1 cellular context compared by ENCODE assay signal in the genomic region with DNA sequence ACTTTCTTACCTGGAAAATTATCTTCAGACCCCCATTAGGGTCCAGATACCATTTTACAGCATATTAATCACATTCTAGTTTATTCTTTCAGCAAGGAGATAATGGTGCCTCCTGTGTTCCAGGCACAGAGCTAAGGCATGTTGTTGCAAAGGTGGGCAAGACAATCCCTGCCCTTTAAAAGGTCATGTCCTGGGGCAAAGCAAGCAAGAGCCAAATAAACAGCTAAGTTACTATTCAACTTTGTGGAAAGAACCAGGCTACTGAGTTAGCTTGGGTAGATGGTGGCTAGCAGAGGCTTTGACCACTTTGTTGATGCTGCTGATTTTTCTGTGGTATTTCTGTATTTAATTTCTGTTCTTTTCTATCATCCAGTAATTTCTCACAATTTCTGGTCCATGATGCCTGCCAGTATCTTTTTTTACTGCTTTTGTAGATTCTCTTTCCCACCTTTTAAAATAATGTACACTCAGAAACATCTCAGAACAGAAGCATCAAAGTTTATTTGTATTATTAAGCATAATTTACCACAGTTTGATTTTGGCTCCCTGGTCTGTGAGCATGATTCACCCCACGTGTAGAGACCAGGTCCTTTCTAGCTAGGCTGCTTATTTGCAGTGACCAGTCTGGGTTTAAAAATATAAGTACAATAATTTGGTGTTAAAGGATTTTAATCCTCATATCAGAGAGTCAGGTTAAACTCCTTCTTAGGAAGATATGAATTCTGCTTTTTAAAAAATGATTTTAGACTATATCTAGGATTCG.
A peak's percentile ranks its signal among the peaks of the same experiment; 100 is the strongest.
TF ChIP-seq lines count a peak whose summit lies in the region.

No MANE protein-coding gene starts in this region.

TF ChIP-seq in HepG2, 621 proteins besides CTCF, POLR2A, EP300 and RAD21 (continued from another document and continues in another):
- TF ChIP-seq, protein P1, sequence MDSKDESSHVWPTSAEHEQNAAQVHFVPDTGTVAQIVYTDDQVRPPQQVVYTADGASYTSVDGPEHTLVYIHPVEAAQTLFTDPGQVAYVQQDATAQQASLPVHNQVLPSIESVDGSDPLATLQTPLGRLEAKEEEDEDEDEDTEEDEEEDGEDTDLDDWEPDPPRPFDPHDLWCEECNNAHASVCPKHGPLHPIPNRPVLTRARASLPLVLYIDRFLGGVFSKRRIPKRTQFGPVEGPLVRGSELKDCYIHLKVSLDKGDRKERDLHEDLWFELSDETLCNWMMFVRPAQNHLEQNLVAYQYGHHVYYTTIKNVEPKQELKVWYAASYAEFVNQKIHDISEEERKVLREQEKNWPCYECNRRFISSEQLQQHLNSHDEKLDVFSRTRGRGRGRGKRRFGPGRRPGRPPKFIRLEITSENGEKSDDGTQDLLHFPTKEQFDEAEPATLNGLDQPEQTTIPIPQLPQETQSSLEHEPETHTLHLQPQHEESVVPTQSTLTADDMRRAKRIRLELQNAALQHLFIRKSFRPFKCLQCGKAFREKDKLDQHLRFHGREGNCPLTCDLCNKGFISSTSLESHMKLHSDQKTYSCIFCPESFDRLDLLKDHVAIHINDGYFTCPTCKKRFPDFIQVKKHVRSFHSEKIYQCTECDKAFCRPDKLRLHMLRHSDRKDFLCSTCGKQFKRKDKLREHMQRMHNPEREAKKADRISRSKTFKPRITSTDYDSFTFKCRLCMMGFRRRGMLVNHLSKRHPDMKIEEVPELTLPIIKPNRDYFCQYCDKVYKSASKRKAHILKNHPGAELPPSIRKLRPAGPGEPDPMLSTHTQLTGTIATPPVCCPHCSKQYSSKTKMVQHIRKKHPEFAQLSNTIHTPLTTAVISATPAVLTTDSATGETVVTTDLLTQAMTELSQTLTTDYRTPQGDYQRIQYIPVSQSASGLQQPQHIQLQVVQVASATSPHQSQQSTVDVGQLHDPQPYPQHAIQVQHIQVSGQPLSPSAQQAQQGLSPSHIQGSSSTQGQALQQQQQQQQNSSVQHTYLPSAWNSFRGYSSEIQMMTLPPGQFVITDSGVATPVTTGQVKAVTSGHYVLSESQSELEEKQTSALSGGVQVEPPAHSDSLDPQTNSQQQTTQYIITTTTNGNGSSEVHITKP (CRISPR knock-in tag; IDR thresholded peaks at IDR 0.05; ENCODE audit: low read depth), result no peak
- no peak for TF ChIP-seq ZNF432 (CRISPR knock-in tag; IDR thresholded peaks at IDR 0.05; ENCODE audit: borderline replicate concordance)
- TF ChIP-seq, protein P2, sequence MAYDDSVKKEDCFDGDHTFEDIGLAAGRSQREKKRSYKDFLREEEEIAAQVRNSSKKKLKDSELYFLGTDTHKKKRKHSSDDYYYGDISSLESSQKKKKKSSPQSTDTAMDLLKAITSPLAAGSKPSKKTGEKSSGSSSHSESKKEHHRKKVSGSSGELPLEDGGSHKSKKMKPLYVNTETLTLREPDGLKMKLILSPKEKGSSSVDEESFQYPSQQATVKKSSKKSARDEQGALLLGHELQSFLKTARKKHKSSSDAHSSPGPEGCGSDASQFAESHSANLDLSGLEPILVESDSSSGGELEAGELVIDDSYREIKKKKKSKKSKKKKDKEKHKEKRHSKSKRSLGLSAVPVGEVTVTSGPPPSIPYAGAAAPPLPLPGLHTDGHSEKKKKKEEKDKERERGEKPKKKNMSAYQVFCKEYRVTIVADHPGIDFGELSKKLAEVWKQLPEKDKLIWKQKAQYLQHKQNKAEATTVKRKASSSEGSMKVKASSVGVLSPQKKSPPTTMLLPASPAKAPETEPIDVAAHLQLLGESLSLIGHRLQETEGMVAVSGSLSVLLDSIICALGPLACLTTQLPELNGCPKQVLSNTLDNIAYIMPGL (CRISPR knock-in tag; IDR thresholded peaks at IDR 0.05; ENCODE audit: borderline replicate concordance in 1 of 2, low read depth in 1 of 2), result no peak
- TF ChIP-seq, protein P3, sequence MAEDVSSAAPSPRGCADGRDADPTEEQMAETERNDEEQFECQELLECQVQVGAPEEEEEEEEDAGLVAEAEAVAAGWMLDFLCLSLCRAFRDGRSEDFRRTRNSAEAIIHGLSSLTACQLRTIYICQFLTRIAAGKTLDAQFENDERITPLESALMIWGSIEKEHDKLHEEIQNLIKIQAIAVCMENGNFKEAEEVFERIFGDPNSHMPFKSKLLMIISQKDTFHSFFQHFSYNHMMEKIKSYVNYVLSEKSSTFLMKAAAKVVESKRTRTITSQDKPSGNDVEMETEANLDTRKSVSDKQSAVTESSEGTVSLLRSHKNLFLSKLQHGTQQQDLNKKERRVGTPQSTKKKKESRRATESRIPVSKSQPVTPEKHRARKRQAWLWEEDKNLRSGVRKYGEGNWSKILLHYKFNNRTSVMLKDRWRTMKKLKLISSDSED (CRISPR knock-in tag; IDR thresholded peaks at IDR 0.05), result no peak
- no peak for TF ChIP-seq KDM5A (IDR thresholded peaks at IDR 0.05; ENCODE audit: borderline replicate concordance, low read length)
- TF ChIP-seq NR2F2 (IDR thresholded peaks at IDR 0.05; ENCODE audit: borderline replicate concordance, low read depth), result 0 out of 2 replicates have a peak, but pooled peaks have one; percentile 37
- no peak for TF ChIP-seq ZBTB21 (CRISPR knock-in tag; IDR thresholded peaks at IDR 0.05)
- peak; percentile 37; the same call in 1 of the 2 replicates for TF ChIP-seq BCL6 (CRISPR knock-in tag; IDR thresholded peaks at IDR 0.05)
- TF ChIP-seq LCORL (IDR thresholded peaks at IDR 0.05), result no peak
- TF ChIP-seq LCORL (CRISPR knock-in tag; IDR thresholded peaks at IDR 0.05), result no peak
- TF ChIP-seq ZFAT (CRISPR knock-in tag; conservative IDR thresholded peaks at IDR 0.05), result no peak
- TF ChIP-seq SMAD3 (CRISPR knock-in tag; IDR thresholded peaks at IDR 0.05), result no peak
- peak; percentile 58; the same call in 1 of the 2 replicates for TF ChIP-seq PPARG (CRISPR knock-in tag; conservative IDR thresholded peaks at IDR 0.05)
- TF ChIP-seq SMC3 (IDR thresholded peaks at IDR 0.05; ENCODE audit: low read length), result no peak
- TF ChIP-seq AGO1 (IDR thresholded peaks at IDR 0.05; ENCODE audit: low read depth, low read length, poor library complexity, severe bottlenecking), result no peak
- no peak for TF ChIP-seq HHEX (CRISPR knock-in tag; IDR thresholded peaks at IDR 0.05)
- no peak for TF ChIP-seq ZSCAN9 (CRISPR knock-in tag; IDR thresholded peaks at IDR 0.05; ENCODE audit: borderline replicate concordance)
- TF ChIP-seq NR3C1 (CRISPR knock-in tag; IDR thresholded peaks at IDR 0.05), result no peak
- no peak for TF ChIP-seq ZNF672 (CRISPR knock-in tag; IDR thresholded peaks at IDR 0.05)
- TF ChIP-seq, protein P4, sequence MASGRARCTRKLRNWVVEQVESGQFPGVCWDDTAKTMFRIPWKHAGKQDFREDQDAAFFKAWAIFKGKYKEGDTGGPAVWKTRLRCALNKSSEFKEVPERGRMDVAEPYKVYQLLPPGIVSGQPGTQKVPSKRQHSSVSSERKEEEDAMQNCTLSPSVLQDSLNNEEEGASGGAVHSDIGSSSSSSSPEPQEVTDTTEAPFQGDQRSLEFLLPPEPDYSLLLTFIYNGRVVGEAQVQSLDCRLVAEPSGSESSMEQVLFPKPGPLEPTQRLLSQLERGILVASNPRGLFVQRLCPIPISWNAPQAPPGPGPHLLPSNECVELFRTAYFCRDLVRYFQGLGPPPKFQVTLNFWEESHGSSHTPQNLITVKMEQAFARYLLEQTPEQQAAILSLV (CRISPR knock-in tag; IDR thresholded peaks at IDR 0.05; ENCODE audit: borderline replicate concordance), result no peak
- no peak for TF ChIP-seq ZNF205 (CRISPR knock-in tag; IDR thresholded peaks at IDR 0.05)
- no peak for TF ChIP-seq ZFP36L2 (CRISPR knock-in tag; IDR thresholded peaks at IDR 0.05)
- TF ChIP-seq, protein P5, sequence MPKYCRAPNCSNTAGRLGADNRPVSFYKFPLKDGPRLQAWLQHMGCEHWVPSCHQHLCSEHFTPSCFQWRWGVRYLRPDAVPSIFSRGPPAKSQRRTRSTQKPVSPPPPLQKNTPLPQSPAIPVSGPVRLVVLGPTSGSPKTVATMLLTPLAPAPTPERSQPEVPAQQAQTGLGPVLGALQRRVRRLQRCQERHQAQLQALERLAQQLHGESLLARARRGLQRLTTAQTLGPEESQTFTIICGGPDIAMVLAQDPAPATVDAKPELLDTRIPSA (CRISPR knock-in tag; IDR thresholded peaks at IDR 0.05; ENCODE audit: borderline replicate concordance), result no peak
- TF ChIP-seq U2AF2 (IDR thresholded peaks at IDR 0.05; ENCODE audit: low read depth, low read length), result no peak
- TF ChIP-seq, protein P6, sequence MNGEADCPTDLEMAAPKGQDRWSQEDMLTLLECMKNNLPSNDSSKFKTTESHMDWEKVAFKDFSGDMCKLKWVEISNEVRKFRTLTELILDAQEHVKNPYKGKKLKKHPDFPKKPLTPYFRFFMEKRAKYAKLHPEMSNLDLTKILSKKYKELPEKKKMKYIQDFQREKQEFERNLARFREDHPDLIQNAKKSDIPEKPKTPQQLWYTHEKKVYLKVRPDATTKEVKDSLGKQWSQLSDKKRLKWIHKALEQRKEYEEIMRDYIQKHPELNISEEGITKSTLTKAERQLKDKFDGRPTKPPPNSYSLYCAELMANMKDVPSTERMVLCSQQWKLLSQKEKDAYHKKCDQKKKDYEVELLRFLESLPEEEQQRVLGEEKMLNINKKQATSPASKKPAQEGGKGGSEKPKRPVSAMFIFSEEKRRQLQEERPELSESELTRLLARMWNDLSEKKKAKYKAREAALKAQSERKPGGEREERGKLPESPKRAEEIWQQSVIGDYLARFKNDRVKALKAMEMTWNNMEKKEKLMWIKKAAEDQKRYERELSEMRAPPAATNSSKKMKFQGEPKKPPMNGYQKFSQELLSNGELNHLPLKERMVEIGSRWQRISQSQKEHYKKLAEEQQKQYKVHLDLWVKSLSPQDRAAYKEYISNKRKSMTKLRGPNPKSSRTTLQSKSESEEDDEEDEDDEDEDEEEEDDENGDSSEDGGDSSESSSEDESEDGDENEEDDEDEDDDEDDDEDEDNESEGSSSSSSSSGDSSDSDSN (CRISPR knock-in tag; IDR thresholded peaks at IDR 0.05), result no peak
- TF ChIP-seq, protein P7, sequence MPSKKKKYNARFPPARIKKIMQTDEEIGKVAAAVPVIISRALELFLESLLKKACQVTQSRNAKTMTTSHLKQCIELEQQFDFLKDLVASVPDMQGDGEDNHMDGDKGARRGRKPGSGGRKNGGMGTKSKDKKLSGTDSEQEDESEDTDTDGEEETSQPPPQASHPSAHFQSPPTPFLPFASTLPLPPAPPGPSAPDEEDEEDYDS (CRISPR knock-in tag; IDR thresholded peaks at IDR 0.05), result no peak
- TF ChIP-seq ZNF556 (CRISPR knock-in tag; IDR thresholded peaks at IDR 0.05; ENCODE audit: borderline replicate concordance), result no peak
- TF ChIP-seq, protein P8, sequence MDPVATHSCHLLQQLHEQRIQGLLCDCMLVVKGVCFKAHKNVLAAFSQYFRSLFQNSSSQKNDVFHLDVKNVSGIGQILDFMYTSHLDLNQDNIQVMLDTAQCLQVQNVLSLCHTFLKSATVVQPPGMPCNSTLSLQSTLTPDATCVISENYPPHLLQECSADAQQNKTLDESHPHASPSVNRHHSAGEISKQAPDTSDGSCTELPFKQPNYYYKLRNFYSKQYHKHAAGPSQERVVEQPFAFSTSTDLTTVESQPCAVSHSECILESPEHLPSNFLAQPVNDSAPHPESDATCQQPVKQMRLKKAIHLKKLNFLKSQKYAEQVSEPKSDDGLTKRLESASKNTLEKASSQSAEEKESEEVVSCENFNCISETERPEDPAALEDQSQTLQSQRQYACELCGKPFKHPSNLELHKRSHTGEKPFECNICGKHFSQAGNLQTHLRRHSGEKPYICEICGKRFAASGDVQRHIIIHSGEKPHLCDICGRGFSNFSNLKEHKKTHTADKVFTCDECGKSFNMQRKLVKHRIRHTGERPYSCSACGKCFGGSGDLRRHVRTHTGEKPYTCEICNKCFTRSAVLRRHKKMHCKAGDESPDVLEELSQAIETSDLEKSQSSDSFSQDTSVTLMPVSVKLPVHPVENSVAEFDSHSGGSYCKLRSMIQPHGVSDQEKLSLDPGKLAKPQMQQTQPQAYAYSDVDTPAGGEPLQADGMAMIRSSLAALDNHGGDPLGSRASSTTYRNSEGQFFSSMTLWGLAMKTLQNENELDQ (CRISPR knock-in tag; IDR thresholded peaks at IDR 0.05; ENCODE audit: borderline replicate concordance), result no peak
- TF ChIP-seq, protein P9, sequence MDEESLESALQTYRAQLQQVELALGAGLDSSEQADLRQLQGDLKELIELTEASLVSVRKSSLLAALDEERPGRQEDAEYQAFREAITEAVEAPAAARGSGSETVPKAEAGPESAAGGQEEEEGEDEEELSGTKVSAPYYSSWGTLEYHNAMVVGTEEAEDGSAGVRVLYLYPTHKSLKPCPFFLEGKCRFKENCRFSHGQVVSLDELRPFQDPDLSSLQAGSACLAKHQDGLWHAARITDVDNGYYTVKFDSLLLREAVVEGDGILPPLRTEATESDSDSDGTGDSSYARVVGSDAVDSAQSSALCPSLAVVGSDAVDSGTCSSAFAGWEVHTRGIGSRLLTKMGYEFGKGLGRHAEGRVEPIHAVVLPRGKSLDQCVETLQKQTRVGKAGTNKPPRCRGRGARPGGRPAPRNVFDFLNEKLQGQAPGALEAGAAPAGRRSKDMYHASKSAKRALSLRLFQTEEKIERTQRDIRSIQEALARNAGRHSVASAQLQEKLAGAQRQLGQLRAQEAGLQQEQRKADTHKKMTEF (CRISPR knock-in tag; IDR thresholded peaks at IDR 0.05), result 0 out of 2 replicates have a peak, but pooled peaks have one; percentile 17
- no peak for TF ChIP-seq SATB2 (CRISPR knock-in tag; IDR thresholded peaks at IDR 0.05)
- no peak for TF ChIP-seq MXI1 (IDR thresholded peaks at IDR 0.05; ENCODE audit: borderline replicate concordance, low read depth, low read length)
- no peak for TF ChIP-seq ATF1 (CRISPR knock-in tag; IDR thresholded peaks at IDR 0.05)
- no peak for TF ChIP-seq ZNF232 (CRISPR knock-in tag; IDR thresholded peaks at IDR 0.05; ENCODE audit: borderline replicate concordance)
- TF ChIP-seq, protein P10, sequence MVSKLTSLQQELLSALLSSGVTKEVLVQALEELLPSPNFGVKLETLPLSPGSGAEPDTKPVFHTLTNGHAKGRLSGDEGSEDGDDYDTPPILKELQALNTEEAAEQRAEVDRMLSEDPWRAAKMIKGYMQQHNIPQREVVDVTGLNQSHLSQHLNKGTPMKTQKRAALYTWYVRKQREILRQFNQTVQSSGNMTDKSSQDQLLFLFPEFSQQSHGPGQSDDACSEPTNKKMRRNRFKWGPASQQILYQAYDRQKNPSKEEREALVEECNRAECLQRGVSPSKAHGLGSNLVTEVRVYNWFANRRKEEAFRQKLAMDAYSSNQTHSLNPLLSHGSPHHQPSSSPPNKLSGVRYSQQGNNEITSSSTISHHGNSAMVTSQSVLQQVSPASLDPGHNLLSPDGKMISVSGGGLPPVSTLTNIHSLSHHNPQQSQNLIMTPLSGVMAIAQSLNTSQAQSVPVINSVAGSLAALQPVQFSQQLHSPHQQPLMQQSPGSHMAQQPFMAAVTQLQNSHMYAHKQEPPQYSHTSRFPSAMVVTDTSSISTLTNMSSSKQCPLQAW (CRISPR knock-in tag; IDR thresholded peaks at IDR 0.05), result peak; percentile 59
- TF ChIP-seq, protein P11, sequence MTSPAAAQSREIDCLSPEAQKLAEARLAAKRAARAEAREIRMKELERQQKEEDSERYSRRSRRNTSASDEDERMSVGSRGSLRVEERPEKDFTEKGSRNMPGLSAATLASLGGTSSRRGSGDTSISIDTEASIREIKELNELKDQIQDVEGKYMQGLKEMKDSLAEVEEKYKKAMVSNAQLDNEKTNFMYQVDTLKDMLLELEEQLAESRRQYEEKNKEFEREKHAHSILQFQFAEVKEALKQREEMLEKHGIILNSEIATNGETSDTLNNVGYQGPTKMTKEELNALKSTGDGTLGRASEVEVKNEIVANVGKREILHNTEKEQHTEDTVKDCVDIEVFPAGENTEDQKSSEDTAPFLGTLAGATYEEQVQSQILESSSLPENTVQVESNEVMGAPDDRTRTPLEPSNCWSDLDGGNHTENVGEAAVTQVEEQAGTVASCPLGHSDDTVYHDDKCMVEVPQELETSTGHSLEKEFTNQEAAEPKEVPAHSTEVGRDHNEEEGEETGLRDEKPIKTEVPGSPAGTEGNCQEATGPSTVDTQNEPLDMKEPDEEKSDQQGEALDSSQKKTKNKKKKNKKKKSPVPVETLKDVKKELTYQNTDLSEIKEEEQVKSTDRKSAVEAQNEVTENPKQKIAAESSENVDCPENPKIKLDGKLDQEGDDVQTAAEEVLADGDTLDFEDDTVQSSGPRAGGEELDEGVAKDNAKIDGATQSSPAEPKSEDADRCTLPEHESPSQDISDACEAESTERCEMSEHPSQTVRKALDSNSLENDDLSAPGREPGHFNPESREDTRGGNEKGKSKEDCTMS (CRISPR knock-in tag; conservative IDR thresholded peaks at IDR 0.05), result no peak
- TF ChIP-seq CCAR2 (optimal IDR thresholded peaks at IDR 0.05; ENCODE audit: low read depth, low read length), result no peak
